ENCODE assay signal across 1 cellular context in genomic region chr1:6243993-6244392, GRCh38.
TF ChIP-seq lines count a peak whose summit lies in the region.

TSS of gene HES3 (plus strand) at chr1:6244179. CDS start at chr1:6244366, 187 bp downstream.

TF ChIP-seq in neural cell, 6 proteins besides CTCF, POLR2A, EP300 and RAD21 (continued from another document):
- no peak for TF ChIP-seq TAF1 (IDR thresholded peaks at IDR 0.05; ENCODE audit: low read depth)
